Comparison of ENCODE assay signal across 12 cellular contexts in the genomic region with DNA sequence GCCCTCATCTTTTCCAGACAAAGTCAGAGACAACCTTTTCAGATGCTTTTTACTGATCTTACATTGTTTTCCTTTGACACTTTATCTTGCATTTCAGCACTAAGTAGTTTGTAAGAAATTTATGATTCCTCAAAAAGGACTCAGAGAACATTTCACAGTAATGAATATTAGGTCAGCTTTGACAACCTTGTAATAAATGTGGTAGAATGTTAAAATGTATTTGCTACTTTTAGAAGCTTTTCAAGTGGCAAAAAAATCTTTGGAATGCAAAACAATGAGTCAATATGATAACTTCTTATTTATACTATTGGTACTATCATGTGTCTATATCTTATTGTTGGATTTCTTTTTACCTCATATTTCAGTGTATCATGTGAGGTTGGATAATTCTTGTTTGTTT.
"Had no signal": no experiment of that assay in that cellular context is flagged by ENCODE, and none has a peak within 500 bp of the region (broad histone marks: within the 10 kb centered on the region; RNA-seq: fewer than 3 reads in every experiment).

No MANE protein-coding gene starts in this region.

- H2AFZ ChIP-seq: hepatocyte had no signal

- H3K4me3 ChIP-seq: hepatocyte, left lung, mucosa of descending colon, thyroid gland had no signal

- H3K4me2 ChIP-seq: hepatocyte had no signal

- H3K27ac ChIP-seq: hepatocyte, left lung, thyroid gland had no signal

- H3K9me3 ChIP-seq: mucosa of descending colon, thyroid gland had no signal

- ATAC-seq: mucosa of descending colon; naive thymus-derived CD8-positive, alpha-beta T cell; stimulated activated effector memory CD8-positive, alpha-beta T cell treated with anti-CD3 and anti-CD28 coated beads, Interleukin-12 subunit alpha, Interleukin-12 subunit beta, amount 100 ng/mL, for 72 hours had no signal

- DNase-seq: activated B cell treated with CpG ODN at 0.5 μM for 24 hours; activated CD4-positive, alpha-beta T cell treated with anti-CD3 and anti-CD28 coated beads, Interleukin-2, amount 10 ng/mL, durations not matched to agents 24 days and 14 days; activated CD8-positive, alpha-beta memory T cell treated with anti-CD3 and anti-CD28 coated beads for 24 hours; activated naive CD8-positive, alpha-beta T cell treated with anti-CD3 and anti-CD28 coated beads for 36 hours; anterior cingulate cortex; cerebellar nuclear complex; left lung; mucosa of descending colon; naive thymus-derived CD8-positive, alpha-beta T cell; thyroid gland had no signal

- H3K79me2 ChIP-seq: hepatocyte had no signal

- H3K36me3 ChIP-seq: left lung, thyroid gland had no signal

- H3K4me1 ChIP-seq: left lung had no signal

- H3K27me3 ChIP-seq: hepatocyte, left lung, thyroid gland had no signal
